In the genomic region with DNA sequence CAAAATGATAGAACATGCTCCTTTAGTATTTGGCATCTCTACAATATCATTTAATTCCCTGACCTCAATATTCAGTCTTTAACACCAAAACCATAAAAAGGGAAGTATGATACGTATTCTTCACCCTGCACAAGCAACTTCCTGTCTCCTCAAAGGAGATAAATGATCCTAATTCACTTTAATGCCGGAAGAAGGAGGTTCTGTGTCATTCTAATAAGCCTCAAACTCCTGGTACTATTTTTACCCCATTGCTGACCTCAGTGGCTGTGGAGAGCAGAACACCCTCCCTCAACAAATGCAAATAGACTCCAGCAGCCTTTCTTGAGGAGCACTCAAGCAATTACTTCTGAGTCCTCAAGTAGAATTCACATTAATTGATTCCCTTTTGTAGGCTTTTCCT, we compare ENCODE assay signal across 9 cellular contexts.
A peak's percentile ranks its signal among the peaks of the same experiment; 100 is the strongest.
DNase-seq lines count a peak whose midpoint lies in the region; ATAC-seq, FAIRE-seq and TF ChIP-seq lines count a peak whose summit lies in the region.
"Had no signal": no experiment of that assay in that cellular context is flagged by ENCODE, and none has a peak within 500 bp of the region (broad histone marks: within the 10 kb centered on the region; RNA-seq: fewer than 3 reads in every experiment).

No MANE protein-coding gene starts in this region.

- H3K27me3 Mint-ChIP-seq in CD8-positive, alpha-beta memory T cell = peaks cover 4 to 23% of the 10 kb centered on the region in 2 donors
- no peaks in the 10 kb centered on the region for H3K27me3 Mint-ChIP-seq in endothelial cell (ENCODE audit: unreplicated experiment)

- no peaks in the 10 kb centered on the region for H3K36me3 Mint-ChIP-seq in CD8-positive, alpha-beta memory T cell
- H3K36me3 Mint-ChIP-seq in endothelial cell (ENCODE audit: low read depth, unreplicated experiment) = peaks cover 3% of the 10 kb centered on the region

- H3K36me3 ChIP-seq in MG63 = no peaks in the 10 kb centered on the region
- H3K36me3 ChIP-seq in CD8-positive, alpha-beta memory T cell (ENCODE audit: insufficient read depth, low read length) = no peaks in the 10 kb centered on the region
- no peaks in the 10 kb centered on the region for H3K36me3 ChIP-seq in ascending aorta

- H3K4me3 ChIP-seq in NB4 (ENCODE audit: low read depth, low read length) = no peak overlapping the region
- no peak overlapping the region for H3K4me3 ChIP-seq in MG63
- H3K4me3 ChIP-seq in CD8-positive, alpha-beta memory T cell (ENCODE audit: low read length) = no peak overlapping the region
- no peak overlapping the region for H3K4me3 ChIP-seq in ascending aorta

- CTCF ChIA-PET in CD8-positive, alpha-beta memory T cell (lab: Charles Lee) = no interaction called here

- no peak for TF ChIP-seq POLR2A in NB4 (IDR thresholded peaks at IDR 0.05; ENCODE audit: extremely low read depth, insufficient read length)

- intact Hi-C loops in ascending aorta (cut with DNase I) = no loop called here

- H3K9me3 Mint-ChIP-seq in CD8-positive, alpha-beta memory T cell = no peaks in the 10 kb centered on the region
- H3K9me3 Mint-ChIP-seq in endothelial cell (ENCODE audit: unreplicated experiment) = no peaks in the 10 kb centered on the region

- peaks cover 0 to 6% (median 0%) of the 10 kb centered on the region in 3 donors for H3K4me1 Mint-ChIP-seq in CD8-positive, alpha-beta memory T cell
- peaks cover 9% of the 10 kb centered on the region for H3K4me1 Mint-ChIP-seq in endothelial cell (ENCODE audit: unreplicated experiment)

- no peak overlapping the region for H3K27ac Mint-ChIP-seq in CD8-positive, alpha-beta memory T cell
- no peak overlapping the region for H3K27ac Mint-ChIP-seq in endothelial cell (ENCODE audit: unreplicated experiment)

- peak; percentile 86 for DNase-seq in NB4 (ENCODE audit: low read depth)
- no peak for DNase-seq in MG63
- DNase-seq in CD8-positive, alpha-beta memory T cell = no peak
- DNase-seq in ascending aorta (ENCODE audit: low spot score in 2 of 2) = no peak
- DNase-seq in endothelial cell (ENCODE audit: low spot score) = no peak

- H3K4me1 ChIP-seq in CD8-positive, alpha-beta memory T cell (ENCODE audit: insufficient read depth, low read length) = no peaks in the 10 kb centered on the region
- peaks cover 0 to 9% of the 10 kb centered on the region in 2 donors for H3K4me1 ChIP-seq in ascending aorta

- ATAC-seq in GM18867 (IDR thresholded peaks at IDR 0.05; ENCODE audit: unreplicated experiment) (peak; percentile 96), HG02678 (IDR thresholded peaks at IDR 0.05; ENCODE audit: unreplicated experiment) (peak; percentile 94)

- no peaks in the 10 kb centered on the region for H3K27me3 ChIP-seq in MG63
- H3K27me3 ChIP-seq in CD8-positive, alpha-beta memory T cell (ENCODE audit: insufficient read depth, low read length, poor library complexity, severe bottlenecking) = no peaks in the 10 kb centered on the region
- no peaks in the 10 kb centered on the region for H3K27me3 ChIP-seq in ascending aorta

- H3K27ac ChIP-seq in CD8-positive, alpha-beta memory T cell (ENCODE audit: low read depth, low read length) = no peak overlapping the region
- no peak overlapping the region for H3K27ac ChIP-seq in ascending aorta

- POLR2A ChIA-PET in CD8-positive, alpha-beta memory T cell (lab: Charles Lee) = no interaction called here

- H3K4me3 Mint-ChIP-seq in CD8-positive, alpha-beta memory T cell = no peak overlapping the region
- no peak overlapping the region for H3K4me3 Mint-ChIP-seq in endothelial cell (ENCODE audit: unreplicated experiment)

- no peak for TF ChIP-seq CTCF in NB4 (IDR thresholded peaks at IDR 0.05; ENCODE audit: low read depth, low read length)
- TF ChIP-seq CTCF in ascending aorta (IDR thresholded peaks at IDR 0.05) = no peak
- no peak for TF ChIP-seq CTCF in endothelial cell (IDR thresholded peaks at IDR 0.05; ENCODE audit: unreplicated experiment)

- H3K9me3 ChIP-seq in MG63 (no peaks in the 10 kb centered on the region), ascending aorta (no peaks in the 10 kb centered on the region)
- H3K9me3 ChIP-seq in CD8-positive, alpha-beta memory T cell (ENCODE audit: low read length) = no peaks in the 10 kb centered on the region

- FAIRE-seq in islet of Langerhans (lab: Jason Lieb, UNC) = peak; percentile 89
- FAIRE-seq: endothelial cell of umbilical vein had no signal
